In genomic region chr16:31074814-31075183, GRCh38 we compare ENCODE assay signal across 2 cellular contexts.
TF ChIP-seq lines count a peak whose summit lies in the region.

No MANE protein-coding gene starts in this region.

TF ChIP-seq in HCT116, 20 proteins besides CTCF, POLR2A, EP300 and RAD21 (continued from another document):
- TF ChIP-seq REST (IDR thresholded peaks at IDR 0.05; ENCODE audit: low read depth), result no peak
- TF ChIP-seq TCF7L2 (IDR thresholded peaks at IDR 0.05; ENCODE audit: borderline replicate concordance, extremely low read depth, insufficient read depth, insufficient read length), result no peak
- TF ChIP-seq JUND (IDR thresholded peaks at IDR 0.05), result no peak
- TF ChIP-seq EZH2 (IDR thresholded peaks at IDR 0.05), result no peak
- no peak for TF ChIP-seq FOSL1 (IDR thresholded peaks at IDR 0.05; ENCODE audit: low read depth)
- TF ChIP-seq MAX (IDR thresholded peaks at IDR 0.05), result no peak
- TF ChIP-seq ZFX (IDR thresholded peaks at IDR 0.05), result no peak
- no peak for TF ChIP-seq ELF1 (IDR thresholded peaks at IDR 0.05; ENCODE audit: borderline replicate concordance, low read depth)

TF ChIP-seq in GM12891, 5 proteins besides CTCF, POLR2A, EP300 and RAD21 (continued from another document):
- TF ChIP-seq POU2F2 (IDR thresholded peaks at IDR 0.05; ENCODE audit: low read depth, low read length) (no peak), TAF1 (IDR thresholded peaks at IDR 0.05; ENCODE audit: low read depth, low read length) (no peak; the same call in 1 of the 2 replicates)
